ENCODE assay signal across 15 cellular contexts in the genomic region with DNA sequence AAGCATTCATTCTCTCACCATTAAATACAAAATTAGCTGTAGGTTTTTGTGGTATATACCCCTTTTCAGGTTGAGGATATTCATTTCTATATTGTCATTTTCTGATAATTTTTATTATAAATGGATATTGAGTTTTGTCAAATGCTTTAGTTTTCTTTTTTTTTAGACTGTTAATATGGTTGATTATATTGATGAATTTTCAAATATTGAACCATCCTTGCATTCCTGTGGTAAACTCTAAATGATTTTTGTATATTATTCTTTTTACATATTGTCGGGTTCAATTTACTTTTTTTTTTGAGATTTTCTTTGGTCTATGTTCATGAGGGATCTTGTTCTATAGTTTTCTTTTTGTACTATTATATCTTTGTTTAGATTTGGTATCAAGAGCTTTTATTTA.
DNase-seq lines count a peak whose midpoint lies in the region; FAIRE-seq and TF ChIP-seq lines count a peak whose summit lies in the region.
"Had no signal": no experiment of that assay in that cellular context is flagged by ENCODE, and none has a peak within 500 bp of the region (broad histone marks: within the 10 kb centered on the region; RNA-seq: fewer than 3 reads in every experiment).

No MANE protein-coding gene starts in this region.

- no peak overlapping the region for H2AFZ ChIP-seq in smooth muscle cell (ENCODE audit: low read depth)
- H2AFZ ChIP-seq: GM23338 had no signal

- FAIRE-seq in G401.6 (lab: Jason Lieb, UNC) = peak; percentile 47
- FAIRE-seq in endometrium (lab: Jason Lieb, UNC) = peak; percentile 23

- peak; percentile 5 for DNase-seq in OCI-M1 (lab: John Stamatoyannopoulos, UW)
- DNase-seq in smooth muscle cell (lab: John Stamatoyannopoulos, UW; ENCODE audit: unreplicated experiment) = no peak
- no peak for DNase-seq in GM13977 (ENCODE audit: low spot score)
- DNase-seq in NCI-H524 (lab: John Stamatoyannopoulos, UW) = no peak
- no peak for DNase-seq in CD1c-positive myeloid dendritic cell (ENCODE audit: extremely low spot score)
- DNase-seq: C1 segment of cervical spinal cord; Caco-2; CD8-positive, alpha-beta T cell; DND-41; GF-D8; H7; KG1 had no signal

- no peak for TF ChIP-seq CTCF in smooth muscle cell (IDR thresholded peaks at IDR 0.05; ENCODE audit: borderline replicate concordance, insufficient read depth, poor library complexity, severe bottlenecking)
- no peak for TF ChIP-seq CTCF in GM13977 (IDR thresholded peaks at IDR 0.05; ENCODE audit: extremely low read depth, insufficient read depth, missing control alignments)

- H3K27ac ChIP-seq in smooth muscle cell (ENCODE audit: low read depth) = no peak overlapping the region

- peaks cover 3% of the 10 kb centered on the region for H3K9me3 ChIP-seq in smooth muscle cell (replicated peaks; ENCODE audit: low read depth)

- H3K79me2 ChIP-seq in smooth muscle cell (ENCODE audit: low read depth) = no peaks in the 10 kb centered on the region

- no peak overlapping the region for H3K9ac ChIP-seq in smooth muscle cell (ENCODE audit: low read depth)

- no peaks in the 10 kb centered on the region for H3K36me3 ChIP-seq in smooth muscle cell (ENCODE audit: low read depth)

- no peaks in the 10 kb centered on the region for H3K27me3 ChIP-seq in smooth muscle cell (ENCODE audit: low read depth)

- no peaks in the 10 kb centered on the region for H3F3A ChIP-seq in smooth muscle cell (ENCODE audit: low read depth)

- H3K4me2 ChIP-seq in smooth muscle cell = no peak overlapping the region
- H3K4me2 ChIP-seq: GM23338 had no signal

- H3K4me1 ChIP-seq in smooth muscle cell (ENCODE audit: low read depth) = no peaks in the 10 kb centered on the region
- H3K4me1 ChIP-seq: Caco-2 had no signal

- in situ Hi-C loops in GM13977 (cut with MboI; ENCODE audit: low pct_unique_long_range_greater_than_20kb, low sequenced_read_pairs, unreplicated experiment) = no loop called here

- WGBS in smooth muscle cell (ENCODE audit: low lambda C conversion rate) = 78% methylated on average over 1 of the region's 1 CpG

- H4K20me1 ChIP-seq in smooth muscle cell (ENCODE audit: low read depth) = no peaks in the 10 kb centered on the region

- H3K4me3 ChIP-seq in smooth muscle cell = peak overlapping the region; percentile 28
- H3K4me3 ChIP-seq: GM23338 had no signal
